ENCODE assay signal across 2 cellular contexts in the genomic region with DNA sequence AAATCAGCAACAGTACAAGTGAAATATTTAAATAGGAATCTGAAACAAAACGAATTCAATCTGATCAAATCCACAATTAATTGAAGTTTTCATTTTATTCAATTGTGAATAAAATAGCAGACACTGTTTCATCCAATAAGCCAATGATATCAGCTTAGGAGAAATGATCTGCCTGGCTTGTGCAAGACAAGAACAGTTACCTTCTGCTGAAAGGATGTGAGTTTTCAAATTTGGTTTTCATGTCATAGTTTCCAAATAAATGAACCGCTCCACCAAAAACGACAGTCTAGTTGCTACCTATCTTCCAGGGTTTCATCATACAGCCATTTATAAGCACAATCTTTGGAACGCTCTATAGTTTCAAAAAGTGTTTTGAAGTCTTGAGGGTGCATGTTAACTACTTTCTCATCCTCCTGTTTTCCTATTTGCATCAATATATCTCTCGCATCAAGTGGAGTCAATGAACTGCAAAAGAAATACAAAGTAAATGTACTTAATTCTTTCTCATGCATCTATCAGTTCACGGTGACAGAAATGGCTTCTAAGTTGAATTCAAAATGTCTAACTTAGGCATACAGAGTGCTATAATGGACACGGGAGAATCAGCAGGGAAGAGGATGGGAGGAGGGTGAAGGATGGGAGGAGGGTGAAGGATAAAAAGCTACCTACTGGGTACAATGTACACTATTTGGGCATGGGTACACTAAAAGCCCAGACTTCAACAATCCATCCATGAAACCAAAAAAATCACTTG.
TF ChIP-seq lines count a peak whose summit lies in the region.

No MANE protein-coding gene starts in this region.

TF ChIP-seq in HepG2, 621 proteins besides CTCF, POLR2A, EP300 and RAD21:
- no peak for TF ChIP-seq SALL2 (CRISPR knock-in tag; IDR thresholded peaks at IDR 0.05)
- TF ChIP-seq ARNT2 (CRISPR knock-in tag; IDR thresholded peaks at IDR 0.05; ENCODE audit: low read depth): no peak
- TF ChIP-seq KAT7 (CRISPR knock-in tag; IDR thresholded peaks at IDR 0.05; ENCODE audit: borderline replicate concordance): peak; percentile 96; the same call in 1 of the 2 replicates
- TF ChIP-seq, protein P1, sequence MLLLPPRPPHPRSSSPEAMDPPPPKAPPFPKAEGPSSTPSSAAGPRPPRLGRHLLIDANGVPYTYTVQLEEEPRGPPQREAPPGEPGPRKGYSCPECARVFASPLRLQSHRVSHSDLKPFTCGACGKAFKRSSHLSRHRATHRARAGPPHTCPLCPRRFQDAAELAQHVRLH (CRISPR knock-in tag; IDR thresholded peaks at IDR 0.05; ENCODE audit: borderline replicate concordance, low read depth): peak; percentile 60; the same call in 1 of the 2 replicates

TF ChIP-seq in K562, 482 proteins besides CTCF, POLR2A, EP300 and RAD21:
- no peak for TF ChIP-seq CXXC5 (CRISPR knock-in tag; IDR thresholded peaks at IDR 0.05)
- TF ChIP-seq HCFC1 (IDR thresholded peaks at IDR 0.05; ENCODE audit: low read depth, low read length): no peak
- TF ChIP-seq, protein P2, sequence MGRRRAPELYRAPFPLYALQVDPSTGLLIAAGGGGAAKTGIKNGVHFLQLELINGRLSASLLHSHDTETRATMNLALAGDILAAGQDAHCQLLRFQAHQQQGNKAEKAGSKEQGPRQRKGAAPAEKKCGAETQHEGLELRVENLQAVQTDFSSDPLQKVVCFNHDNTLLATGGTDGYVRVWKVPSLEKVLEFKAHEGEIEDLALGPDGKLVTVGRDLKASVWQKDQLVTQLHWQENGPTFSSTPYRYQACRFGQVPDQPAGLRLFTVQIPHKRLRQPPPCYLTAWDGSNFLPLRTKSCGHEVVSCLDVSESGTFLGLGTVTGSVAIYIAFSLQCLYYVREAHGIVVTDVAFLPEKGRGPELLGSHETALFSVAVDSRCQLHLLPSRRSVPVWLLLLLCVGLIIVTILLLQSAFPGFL (CRISPR knock-in tag; IDR thresholded peaks at IDR 0.05): no peak
- TF ChIP-seq, protein P3, sequence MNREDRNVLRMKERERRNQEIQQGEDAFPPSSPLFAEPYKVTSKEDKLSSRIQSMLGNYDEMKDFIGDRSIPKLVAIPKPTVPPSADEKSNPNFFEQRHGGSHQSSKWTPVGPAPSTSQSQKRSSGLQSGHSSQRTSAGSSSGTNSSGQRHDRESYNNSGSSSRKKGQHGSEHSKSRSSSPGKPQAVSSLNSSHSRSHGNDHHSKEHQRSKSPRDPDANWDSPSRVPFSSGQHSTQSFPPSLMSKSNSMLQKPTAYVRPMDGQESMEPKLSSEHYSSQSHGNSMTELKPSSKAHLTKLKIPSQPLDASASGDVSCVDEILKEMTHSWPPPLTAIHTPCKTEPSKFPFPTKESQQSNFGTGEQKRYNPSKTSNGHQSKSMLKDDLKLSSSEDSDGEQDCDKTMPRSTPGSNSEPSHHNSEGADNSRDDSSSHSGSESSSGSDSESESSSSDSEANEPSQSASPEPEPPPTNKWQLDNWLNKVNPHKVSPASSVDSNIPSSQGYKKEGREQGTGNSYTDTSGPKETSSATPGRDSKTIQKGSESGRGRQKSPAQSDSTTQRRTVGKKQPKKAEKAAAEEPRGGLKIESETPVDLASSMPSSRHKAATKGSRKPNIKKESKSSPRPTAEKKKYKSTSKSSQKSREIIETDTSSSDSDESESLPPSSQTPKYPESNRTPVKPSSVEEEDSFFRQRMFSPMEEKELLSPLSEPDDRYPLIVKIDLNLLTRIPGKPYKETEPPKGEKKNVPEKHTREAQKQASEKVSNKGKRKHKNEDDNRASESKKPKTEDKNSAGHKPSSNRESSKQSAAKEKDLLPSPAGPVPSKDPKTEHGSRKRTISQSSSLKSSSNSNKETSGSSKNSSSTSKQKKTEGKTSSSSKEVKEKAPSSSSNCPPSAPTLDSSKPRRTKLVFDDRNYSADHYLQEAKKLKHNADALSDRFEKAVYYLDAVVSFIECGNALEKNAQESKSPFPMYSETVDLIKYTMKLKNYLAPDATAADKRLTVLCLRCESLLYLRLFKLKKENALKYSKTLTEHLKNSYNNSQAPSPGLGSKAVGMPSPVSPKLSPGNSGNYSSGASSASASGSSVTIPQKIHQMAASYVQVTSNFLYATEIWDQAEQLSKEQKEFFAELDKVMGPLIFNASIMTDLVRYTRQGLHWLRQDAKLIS (CRISPR knock-in tag; IDR thresholded peaks at IDR 0.05): no peak
- TF ChIP-seq MAFK (IDR thresholded peaks at IDR 0.05; ENCODE audit: low read length): no peak
- TF ChIP-seq SRSF1 (IDR thresholded peaks at IDR 0.05; ENCODE audit: low read depth, low read length): no peak
- no peak for TF ChIP-seq XRCC3 (IDR thresholded peaks at IDR 0.05)
- no peak for TF ChIP-seq ZNF551 (CRISPR knock-in tag; IDR thresholded peaks at IDR 0.05)
- no peak for TF ChIP-seq JUND (IDR thresholded peaks at IDR 0.05; ENCODE audit: borderline replicate concordance, low read depth, low read length)
- no peak for TF ChIP-seq JUND (tag; IDR thresholded peaks at IDR 0.05; ENCODE audit: borderline replicate concordance, low read depth, low read length)
- TF ChIP-seq SIN3B (IDR thresholded peaks at IDR 0.05; ENCODE audit: low read depth): no peak
- TF ChIP-seq, protein P4, sequence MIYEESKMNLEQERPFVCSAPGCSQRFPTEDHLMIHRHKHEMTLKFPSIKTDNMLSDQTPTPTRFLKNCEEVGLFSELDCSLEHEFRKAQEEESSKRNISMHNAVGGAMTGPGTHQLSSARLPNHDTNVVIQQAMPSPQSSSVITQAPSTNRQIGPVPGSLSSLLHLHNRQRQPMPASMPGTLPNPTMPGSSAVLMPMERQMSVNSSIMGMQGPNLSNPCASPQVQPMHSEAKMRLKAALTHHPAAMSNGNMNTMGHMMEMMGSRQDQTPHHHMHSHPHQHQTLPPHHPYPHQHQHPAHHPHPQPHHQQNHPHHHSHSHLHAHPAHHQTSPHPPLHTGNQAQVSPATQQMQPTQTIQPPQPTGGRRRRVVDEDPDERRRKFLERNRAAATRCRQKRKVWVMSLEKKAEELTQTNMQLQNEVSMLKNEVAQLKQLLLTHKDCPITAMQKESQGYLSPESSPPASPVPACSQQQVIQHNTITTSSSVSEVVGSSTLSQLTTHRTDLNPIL (CRISPR knock-in tag; IDR thresholded peaks at IDR 0.05): no peak
- TF ChIP-seq PHB2 (IDR thresholded peaks at IDR 0.05; ENCODE audit: low read depth): no peak
- TF ChIP-seq HMGN3 (IDR thresholded peaks at IDR 0.05; ENCODE audit: borderline replicate concordance, extremely low read depth, insufficient read length, low read depth, low read length): no peak
- no peak for TF ChIP-seq RBM39 (optimal IDR thresholded peaks at IDR 0.05; ENCODE audit: low read depth, low read length)
- TF ChIP-seq, protein P5, sequence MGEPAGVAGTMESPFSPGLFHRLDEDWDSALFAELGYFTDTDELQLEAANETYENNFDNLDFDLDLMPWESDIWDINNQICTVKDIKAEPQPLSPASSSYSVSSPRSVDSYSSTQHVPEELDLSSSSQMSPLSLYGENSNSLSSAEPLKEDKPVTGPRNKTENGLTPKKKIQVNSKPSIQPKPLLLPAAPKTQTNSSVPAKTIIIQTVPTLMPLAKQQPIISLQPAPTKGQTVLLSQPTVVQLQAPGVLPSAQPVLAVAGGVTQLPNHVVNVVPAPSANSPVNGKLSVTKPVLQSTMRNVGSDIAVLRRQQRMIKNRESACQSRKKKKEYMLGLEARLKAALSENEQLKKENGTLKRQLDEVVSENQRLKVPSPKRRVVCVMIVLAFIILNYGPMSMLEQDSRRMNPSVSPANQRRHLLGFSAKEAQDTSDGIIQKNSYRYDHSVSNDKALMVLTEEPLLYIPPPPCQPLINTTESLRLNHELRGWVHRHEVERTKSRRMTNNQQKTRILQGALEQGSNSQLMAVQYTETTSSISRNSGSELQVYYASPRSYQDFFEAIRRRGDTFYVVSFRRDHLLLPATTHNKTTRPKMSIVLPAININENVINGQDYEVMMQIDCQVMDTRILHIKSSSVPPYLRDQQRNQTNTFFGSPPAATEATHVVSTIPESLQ (CRISPR knock-in tag; IDR thresholded peaks at IDR 0.05): no peak
